21 cellular contexts compared by ENCODE assay signal in genomic region chrX:108264376-108264775, GRCh38.
"Had no signal": no experiment of that assay in that cellular context is flagged by ENCODE, and none has a peak within 500 bp of the region (broad histone marks: within the 10 kb centered on the region; RNA-seq: fewer than 3 reads in every experiment).

No MANE protein-coding gene starts in this region.

- H3K9me3 ChIP-seq: gastrocnemius medialis, lower lobe of right lung, prostate gland, sigmoid colon, thyroid gland, vagina had no signal

- H3K27me3 ChIP-seq: gastrocnemius medialis, right atrium auricular region, stomach, thyroid gland, vagina had no signal

- H3K4me1 Mint-ChIP-seq: naive thymus-derived CD4-positive, alpha-beta T cell; nephron progenitor cell; stimulated activated effector memory CD8-positive, alpha-beta T cell treated with anti-CD3 and anti-CD28 coated beads, Interleukin-12 subunit alpha, Interleukin-12 subunit beta, amount 100 ng/mL, for 72 hours had no signal

- H3K36me3 Mint-ChIP-seq: naive thymus-derived CD4-positive, alpha-beta T cell; stimulated activated effector memory CD8-positive, alpha-beta T cell treated with anti-CD3 and anti-CD28 coated beads, Interleukin-12 subunit alpha, Interleukin-12 subunit beta, amount 100 ng/mL, for 72 hours had no signal

- H3K4me1 ChIP-seq: gastrocnemius medialis, lower lobe of right lung, prostate gland, right atrium auricular region, sigmoid colon, stomach, thyroid gland, vagina had no signal

- H3K9me3 Mint-ChIP-seq: effector memory CD8-positive, alpha-beta T cell; naive thymus-derived CD4-positive, alpha-beta T cell; stimulated activated effector memory CD8-positive, alpha-beta T cell treated with anti-CD3 and anti-CD28 coated beads, Interleukin-12 subunit alpha, Interleukin-12 subunit beta, amount 100 ng/mL, for 72 hours had no signal

- H3K36me3 ChIP-seq: gastrocnemius medialis, lower lobe of right lung, prostate gland, right atrium auricular region, sigmoid colon, stomach, thyroid gland, vagina had no signal

- H3K27ac Mint-ChIP-seq: effector memory CD8-positive, alpha-beta T cell; naive thymus-derived CD4-positive, alpha-beta T cell; nephron progenitor cell; stimulated activated effector memory CD8-positive, alpha-beta T cell treated with anti-CD3 and anti-CD28 coated beads, Interleukin-12 subunit alpha, Interleukin-12 subunit beta, amount 100 ng/mL, for 72 hours had no signal

- DNase-seq: cortex of kidney; effector memory CD8-positive, alpha-beta T cell; gastrocnemius medialis; head of caudate nucleus; left ventricle myocardium superior; lower lobe of right lung; midbrain; naive thymus-derived CD4-positive, alpha-beta T cell; nephron progenitor cell; nucleus accumbens; sigmoid colon; stimulated activated CD4-positive, alpha-beta T cell treated with anti-CD3 and anti-CD28 coated beads, Interleukin-2, amount 100 ng/mL, for 24 hours; stimulated activated CD4-positive, alpha-beta T cell treated with anti-CD3 and anti-CD28 coated beads, Interleukin-4, amount 100 ng/mL, for 24 hours; stimulated activated naive CD4-positive, alpha-beta T cell treated with Interleukin-2 at 50 U/mL for 16 hours; stomach; thyroid gland; trophoblast cell had no signal

- H3K4me3 Mint-ChIP-seq: effector memory CD8-positive, alpha-beta T cell; naive thymus-derived CD4-positive, alpha-beta T cell; nephron progenitor cell; stimulated activated effector memory CD8-positive, alpha-beta T cell treated with anti-CD3 and anti-CD28 coated beads, Interleukin-12 subunit alpha, Interleukin-12 subunit beta, amount 100 ng/mL, for 72 hours had no signal

- ATAC-seq: effector memory CD8-positive, alpha-beta T cell; gastrocnemius medialis; left ventricle myocardium superior; lower lobe of right lung; naive thymus-derived CD4-positive, alpha-beta T cell; stimulated activated effector memory CD8-positive, alpha-beta T cell treated with anti-CD3 and anti-CD28 coated beads, Interleukin-12 subunit alpha, Interleukin-12 subunit beta, amount 100 ng/mL, for 72 hours had no signal

- H3K4me3 ChIP-seq: gastrocnemius medialis, lower lobe of right lung, prostate gland, right atrium auricular region, sigmoid colon, stomach, thyroid gland, vagina had no signal

- H3K27ac ChIP-seq: gastrocnemius medialis, lower lobe of right lung, prostate gland, right atrium auricular region, sigmoid colon, stomach, thyroid gland, vagina had no signal
